39 cellular contexts compared by ENCODE assay signal in genomic region chr20:62259294-62259565, GRCh38. TPM values are rescaled to one million over a fixed set of nuclear protein-coding genes. Genes with fewer than 3 reads are reported as not detected.
"Had no signal": no experiment of that assay in that cellular context is flagged by ENCODE, and none has a peak within 500 bp of the region (broad histone marks: within the 10 kb centered on the region; RNA-seq: fewer than 3 reads in every experiment).

No MANE protein-coding gene starts in this region.

- H3K27me3 Mint-ChIP-seq: activated B cell treated with CpG ODN at 0.5 μM for 24 hours; activated CD4-positive, alpha-beta memory T cell treated with anti-CD3 and anti-CD28 coated beads, Interleukin-2, amount 10 ng/mL, durations not matched to agents 7 days and 5 days; activated CD8-positive, alpha-beta memory T cell treated with anti-CD3 and anti-CD28 coated beads, Interleukin-2, amount 10 ng/mL, durations not matched to agents 7 days and 5 days; activated naive CD4-positive, alpha-beta T cell treated with anti-CD3 and anti-CD28 coated beads, Interleukin-2, amount 50 U/mL, for 24 hours; activated naive CD8-positive, alpha-beta T cell treated with anti-CD3 and anti-CD28 coated beads, Interleukin-2, amount 10 ng/mL, durations not matched to agents 7 days and 5 days; activated T-helper 17 cell treated with anti-CD3 and anti-CD28 coated beads, Interleukin-2, amount 50 U/mL, for 72 hours; T-cell; T-helper 17 cell had no signal

- H3K4me1 Mint-ChIP-seq: activated B cell treated with CpG ODN at 0.5 μM for 24 hours; activated CD4-positive, alpha-beta memory T cell treated with anti-CD3 and anti-CD28 coated beads, Interleukin-2, amount 10 ng/mL, durations not matched to agents 7 days and 5 days; activated CD8-positive, alpha-beta memory T cell treated with anti-CD3 and anti-CD28 coated beads, Interleukin-2, amount 10 ng/mL, durations not matched to agents 7 days and 5 days; activated naive CD8-positive, alpha-beta T cell treated with anti-CD3 and anti-CD28 coated beads, Interleukin-2, amount 10 ng/mL, durations not matched to agents 7 days and 5 days had no signal

- H3K4me2 ChIP-seq: KMS-11 had no signal

- H3K4me1 ChIP-seq: body of pancreas, breast epithelium, Peyer's patch had no signal

- H3K4me3 ChIP-seq: ascending aorta, body of pancreas, breast epithelium, Peyer's patch had no signal

- H3K27ac Mint-ChIP-seq: activated B cell treated with CpG ODN at 0.5 μM for 24 hours; activated CD4-positive, alpha-beta memory T cell treated with anti-CD3 and anti-CD28 coated beads, Interleukin-2, amount 10 ng/mL, durations not matched to agents 7 days and 5 days; activated CD8-positive, alpha-beta memory T cell treated with anti-CD3 and anti-CD28 coated beads, Interleukin-2, amount 10 ng/mL, durations not matched to agents 7 days and 5 days; activated naive CD4-positive, alpha-beta T cell treated with anti-CD3 and anti-CD28 coated beads, Interleukin-2, amount 50 U/mL, for 24 hours; activated naive CD8-positive, alpha-beta T cell treated with anti-CD3 and anti-CD28 coated beads, Interleukin-2, amount 10 ng/mL, durations not matched to agents 7 days and 5 days; activated T-helper 17 cell treated with anti-CD3 and anti-CD28 coated beads, Interleukin-2, amount 50 U/mL, for 72 hours; T-cell; T-helper 17 cell had no signal

- H3K36me3 ChIP-seq: breast epithelium had no signal

- H3K4me3 Mint-ChIP-seq: activated B cell treated with CpG ODN at 0.5 μM for 24 hours; activated CD4-positive, alpha-beta memory T cell treated with anti-CD3 and anti-CD28 coated beads, Interleukin-2, amount 10 ng/mL, durations not matched to agents 7 days and 5 days; activated CD8-positive, alpha-beta memory T cell treated with anti-CD3 and anti-CD28 coated beads, Interleukin-2, amount 10 ng/mL, durations not matched to agents 7 days and 5 days; activated naive CD4-positive, alpha-beta T cell treated with anti-CD3 and anti-CD28 coated beads, Interleukin-2, amount 50 U/mL, for 24 hours; activated naive CD8-positive, alpha-beta T cell treated with anti-CD3 and anti-CD28 coated beads, Interleukin-2, amount 10 ng/mL, durations not matched to agents 7 days and 5 days; activated T-helper 17 cell treated with anti-CD3 and anti-CD28 coated beads, Interleukin-2, amount 50 U/mL, for 72 hours; T-cell; T-helper 17 cell had no signal

- H3K9me3 Mint-ChIP-seq: activated B cell treated with CpG ODN at 0.5 μM for 24 hours; activated CD4-positive, alpha-beta memory T cell treated with anti-CD3 and anti-CD28 coated beads, Interleukin-2, amount 10 ng/mL, durations not matched to agents 7 days and 5 days; activated naive CD4-positive, alpha-beta T cell treated with anti-CD3 and anti-CD28 coated beads, Interleukin-2, amount 50 U/mL, for 24 hours; activated naive CD8-positive, alpha-beta T cell treated with anti-CD3 and anti-CD28 coated beads, Interleukin-2, amount 10 ng/mL, durations not matched to agents 7 days and 5 days; activated T-helper 17 cell treated with anti-CD3 and anti-CD28 coated beads, Interleukin-2, amount 50 U/mL, for 72 hours; T-cell had no signal

- H3K27me3 ChIP-seq: ascending aorta, body of pancreas, breast epithelium, Peyer's patch had no signal

- H3K9ac ChIP-seq: KMS-11 had no signal

- DNase-seq: activated B cell treated with CpG ODN at 0.5 μM for 24 hours; activated CD4-positive, alpha-beta memory T cell treated with anti-CD3 and anti-CD28 coated beads, Interleukin-2, amount 10 ng/mL, durations not matched to agents 7 days and 5 days; activated CD4-positive, alpha-beta T cell treated with anti-CD3 and anti-CD28 coated beads for 48 hours; activated CD4-positive, CD25-positive, alpha-beta regulatory T cell treated with anti-CD3 and anti-CD28 coated beads, Interleukin-2, amount 50 U/mL, for 72 hours; activated CD8-positive, alpha-beta memory T cell treated with anti-CD3 and anti-CD28 coated beads for 24 hours; activated CD8-positive, alpha-beta memory T cell treated with anti-CD3 and anti-CD28 coated beads, Interleukin-2, amount 10 ng/mL, durations not matched to agents 7 days and 5 days; activated CD8-positive, alpha-beta memory T cell treated with anti-CD3 and anti-CD28 coated beads, Interleukin-2, amount 50 U/mL, for 48 hours; activated gamma-delta T cell; activated naive CD4-positive, alpha-beta T cell treated with Interleukin-2 at 50 U/mL for 16 hours; activated naive CD8-positive, alpha-beta T cell treated with anti-CD3 and anti-CD28 coated beads, Interleukin-2, amount 10 ng/mL, durations not matched to agents 7 days and 5 days; activated T-cell treated with anti-CD3 and anti-CD28 coated beads, Interleukin-2, amount 50 U/mL, for 48 hours; body of pancreas; MM.1S; NCI-H1092 treated with DMSO at 0.1 percent for 48 hours; NCI-H1417; NCI-H146; NCI-H187; NCI-H2029 treated with DMSO at 0.1 percent for 48 hours; NCI-H2107; NCI-H2171; NCI-H510A; NCI-H526; NCI-H748 treated with DMSO at 0.1 percent for 48 hours; NK-92 treated with Interleukin-12 subunit alpha and Interleukin-12 subunit beta, amount 100 ng/mL, for 24 hours; PC-3; Peyer's patch; RPMI8226; SIG-M5; T-cell; T-helper 17 cell had no signal

- H3K9me3 ChIP-seq: ascending aorta, body of pancreas, breast epithelium, Peyer's patch had no signal

- ATAC-seq: activated CD8-positive, alpha-beta memory T cell treated with anti-CD3 and anti-CD28 coated beads, Interleukin-2, amount 10 ng/mL, durations not matched to agents 7 days and 5 days; activated T-helper 17 cell treated with anti-CD3 and anti-CD28 coated beads, Interleukin-2, amount 50 U/mL, for 72 hours; body of pancreas; T-cell; T-helper 17 cell had no signal

- H3K27ac ChIP-seq: ascending aorta, body of pancreas, KMS-11, Peyer's patch had no signal

RNA-seq across cellular contexts. Expression of gene HRH3, which starts 39.2 kb away (rescaled TPM):
- total RNA-seq: activated B cell treated with CpG ODN at 0.5 μM for 24 hours; activated CD4-positive, alpha-beta memory T cell treated with anti-CD3 and anti-CD28 coated beads, Interleukin-2, amount 10 ng/mL, durations not matched to agents 7 days and 5 days; activated CD8-positive, alpha-beta memory T cell treated with anti-CD3 and anti-CD28 coated beads, Interleukin-2, amount 10 ng/mL, durations not matched to agents 7 days and 5 days; activated naive CD8-positive, alpha-beta T cell treated with anti-CD3 and anti-CD28 coated beads, Interleukin-2, amount 10 ng/mL, durations not matched to agents 7 days and 5 days; activated T-helper 17 cell treated with anti-CD3 and anti-CD28 coated beads, Interleukin-2, amount 50 U/mL, for 72 hours; breast epithelium; cardiac septum; LHCN-M2; PC-3; Right ventricle myocardium inferior; SK-MEL-5; T-cell; T-helper 17 cell had no signal
